In the genomic region with DNA sequence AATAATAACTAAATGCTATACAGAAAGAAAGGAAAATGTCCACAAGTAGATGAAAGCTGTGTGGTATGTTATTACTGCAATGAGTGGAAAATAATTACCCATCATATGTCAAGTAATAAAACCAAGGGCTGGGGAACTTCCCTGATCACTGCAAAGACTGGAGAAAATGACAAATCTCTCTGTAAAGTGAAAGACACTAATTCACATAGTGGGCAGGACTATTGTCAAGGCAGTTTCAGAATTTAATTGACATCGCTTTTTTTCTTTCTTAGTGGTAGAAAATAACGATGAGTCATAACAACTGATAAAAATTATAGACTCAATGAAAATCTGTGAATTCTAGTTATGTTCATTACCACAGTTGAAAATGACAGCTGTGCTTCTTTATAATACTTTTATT, we compare ENCODE assay signal across 1 cellular context.
TF ChIP-seq lines count a peak whose summit lies in the region.

No MANE protein-coding gene starts in this region.

TF ChIP-seq in WTC11, 78 proteins besides CTCF, POLR2A, EP300 and RAD21 (continued from another document):
- TF ChIP-seq, protein P1, sequence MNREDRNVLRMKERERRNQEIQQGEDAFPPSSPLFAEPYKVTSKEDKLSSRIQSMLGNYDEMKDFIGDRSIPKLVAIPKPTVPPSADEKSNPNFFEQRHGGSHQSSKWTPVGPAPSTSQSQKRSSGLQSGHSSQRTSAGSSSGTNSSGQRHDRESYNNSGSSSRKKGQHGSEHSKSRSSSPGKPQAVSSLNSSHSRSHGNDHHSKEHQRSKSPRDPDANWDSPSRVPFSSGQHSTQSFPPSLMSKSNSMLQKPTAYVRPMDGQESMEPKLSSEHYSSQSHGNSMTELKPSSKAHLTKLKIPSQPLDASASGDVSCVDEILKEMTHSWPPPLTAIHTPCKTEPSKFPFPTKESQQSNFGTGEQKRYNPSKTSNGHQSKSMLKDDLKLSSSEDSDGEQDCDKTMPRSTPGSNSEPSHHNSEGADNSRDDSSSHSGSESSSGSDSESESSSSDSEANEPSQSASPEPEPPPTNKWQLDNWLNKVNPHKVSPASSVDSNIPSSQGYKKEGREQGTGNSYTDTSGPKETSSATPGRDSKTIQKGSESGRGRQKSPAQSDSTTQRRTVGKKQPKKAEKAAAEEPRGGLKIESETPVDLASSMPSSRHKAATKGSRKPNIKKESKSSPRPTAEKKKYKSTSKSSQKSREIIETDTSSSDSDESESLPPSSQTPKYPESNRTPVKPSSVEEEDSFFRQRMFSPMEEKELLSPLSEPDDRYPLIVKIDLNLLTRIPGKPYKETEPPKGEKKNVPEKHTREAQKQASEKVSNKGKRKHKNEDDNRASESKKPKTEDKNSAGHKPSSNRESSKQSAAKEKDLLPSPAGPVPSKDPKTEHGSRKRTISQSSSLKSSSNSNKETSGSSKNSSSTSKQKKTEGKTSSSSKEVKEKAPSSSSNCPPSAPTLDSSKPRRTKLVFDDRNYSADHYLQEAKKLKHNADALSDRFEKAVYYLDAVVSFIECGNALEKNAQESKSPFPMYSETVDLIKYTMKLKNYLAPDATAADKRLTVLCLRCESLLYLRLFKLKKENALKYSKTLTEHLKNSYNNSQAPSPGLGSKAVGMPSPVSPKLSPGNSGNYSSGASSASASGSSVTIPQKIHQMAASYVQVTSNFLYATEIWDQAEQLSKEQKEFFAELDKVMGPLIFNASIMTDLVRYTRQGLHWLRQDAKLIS (CRISPR knock-in tag; IDR thresholded peaks at IDR 0.05; ENCODE audit: borderline replicate concordance): no peak
- TF ChIP-seq NFYB (CRISPR knock-in tag; conservative IDR thresholded peaks at IDR 0.05; ENCODE audit: low read depth): no peak
- TF ChIP-seq, protein P2, sequence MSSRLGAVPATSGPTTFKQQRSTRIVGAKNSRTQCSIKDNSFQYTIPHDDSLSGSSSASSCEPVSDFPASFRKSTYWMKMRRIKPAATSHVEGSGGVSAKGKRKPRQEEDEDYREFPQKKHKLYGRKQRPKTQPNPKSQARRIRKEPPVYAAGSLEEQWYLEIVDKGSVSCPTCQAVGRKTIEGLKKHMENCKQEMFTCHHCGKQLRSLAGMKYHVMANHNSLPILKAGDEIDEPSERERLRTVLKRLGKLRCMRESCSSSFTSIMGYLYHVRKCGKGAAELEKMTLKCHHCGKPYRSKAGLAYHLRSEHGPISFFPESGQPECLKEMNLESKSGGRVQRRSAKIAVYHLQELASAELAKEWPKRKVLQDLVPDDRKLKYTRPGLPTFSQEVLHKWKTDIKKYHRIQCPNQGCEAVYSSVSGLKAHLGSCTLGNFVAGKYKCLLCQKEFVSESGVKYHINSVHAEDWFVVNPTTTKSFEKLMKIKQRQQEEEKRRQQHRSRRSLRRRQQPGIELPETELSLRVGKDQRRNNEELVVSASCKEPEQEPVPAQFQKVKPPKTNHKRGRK (CRISPR knock-in tag; IDR thresholded peaks at IDR 0.05; ENCODE audit: borderline replicate concordance): no peak
- TF ChIP-seq, protein P3, sequence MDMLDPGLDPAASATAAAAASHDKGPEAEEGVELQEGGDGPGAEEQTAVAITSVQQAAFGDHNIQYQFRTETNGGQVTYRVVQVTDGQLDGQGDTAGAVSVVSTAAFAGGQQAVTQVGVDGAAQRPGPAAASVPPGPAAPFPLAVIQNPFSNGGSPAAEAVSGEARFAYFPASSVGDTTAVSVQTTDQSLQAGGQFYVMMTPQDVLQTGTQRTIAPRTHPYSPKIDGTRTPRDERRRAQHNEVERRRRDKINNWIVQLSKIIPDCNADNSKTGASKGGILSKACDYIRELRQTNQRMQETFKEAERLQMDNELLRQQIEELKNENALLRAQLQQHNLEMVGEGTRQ (CRISPR knock-in tag; IDR thresholded peaks at IDR 0.05): no peak
- TF ChIP-seq MAX (CRISPR knock-in tag; IDR thresholded peaks at IDR 0.05): no peak
- TF ChIP-seq, protein P4, sequence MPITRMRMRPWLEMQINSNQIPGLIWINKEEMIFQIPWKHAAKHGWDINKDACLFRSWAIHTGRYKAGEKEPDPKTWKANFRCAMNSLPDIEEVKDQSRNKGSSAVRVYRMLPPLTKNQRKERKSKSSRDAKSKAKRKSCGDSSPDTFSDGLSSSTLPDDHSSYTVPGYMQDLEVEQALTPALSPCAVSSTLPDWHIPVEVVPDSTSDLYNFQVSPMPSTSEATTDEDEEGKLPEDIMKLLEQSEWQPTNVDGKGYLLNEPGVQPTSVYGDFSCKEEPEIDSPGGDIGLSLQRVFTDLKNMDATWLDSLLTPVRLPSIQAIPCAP (CRISPR knock-in tag; IDR thresholded peaks at IDR 0.05): no peak
- TF ChIP-seq ZNF138 (CRISPR knock-in tag; conservative IDR thresholded peaks at IDR 0.05): no peak
